Comparison of ENCODE assay signal across 19 cellular contexts in genomic region chr5:76378355-76378754, GRCh38. TPM values are rescaled to one million over a fixed set of nuclear protein-coding genes. Genes with fewer than 3 reads are reported as not detected.
DNase-seq lines count a peak whose midpoint lies in the region; ATAC-seq and TF ChIP-seq lines count a peak whose summit lies in the region.
"Had no signal": no experiment of that assay in that cellular context is flagged by ENCODE, and none has a peak within 500 bp of the region (broad histone marks: within the 10 kb centered on the region; RNA-seq: fewer than 3 reads in every experiment).

No MANE protein-coding gene starts in this region.

- H3K4me3 ChIP-seq in CD4-positive, CD25-positive, alpha-beta regulatory T cell (ENCODE audit: low read depth, low read length), result no peak overlapping the region

- CTCF ChIA-PET in activated CD8-positive, alpha-beta memory T cell treated with anti-CD3 and anti-CD28 coated beads, Interleukin-2, amount 10 ng/mL, durations not matched to agents 7 days and 5 days (lab: Charles Lee), result interaction anchor here (0.7 kb wide), 1 partner anchor 47 kb away, joined by 3 read pairs; no protein-coding TSS in a partner anchor
- CTCF ChIA-PET in activated CD4-positive, alpha-beta memory T cell treated with anti-CD3 and anti-CD28 coated beads for 36 hours (lab: Charles Lee), result no interaction called here
- CTCF ChIA-PET in activated CD8-positive, alpha-beta T cell treated with anti-CD3 and anti-CD28 coated beads, Interleukin-2, amount 10 ng/mL, durations not matched to agents 7 days and 5 days (lab: Charles Lee), result interaction anchor here (1.4 kb wide), 1 partner anchor 396 kb away, joined by 5 read pairs; no protein-coding TSS in a partner anchor

- H3K4me1 ChIP-seq in CD4-positive, CD25-positive, alpha-beta regulatory T cell (ENCODE audit: control insufficient read depth, insufficient read depth, low read length, poor library complexity, severe bottlenecking), result peaks cover 43% of the 10 kb centered on the region

- no peaks in the 10 kb centered on the region for H3K9me3 Mint-ChIP-seq in activated CD8-positive, alpha-beta memory T cell treated with anti-CD3 and anti-CD28 coated beads, Interleukin-2, amount 10 ng/mL, durations not matched to agents 7 days and 5 days (ENCODE audit: low read depth)
- H3K9me3 Mint-ChIP-seq in CD4-positive, CD25-positive, alpha-beta regulatory T cell, result no peaks in the 10 kb centered on the region
- H3K9me3 Mint-ChIP-seq in activated CD4-positive, alpha-beta memory T cell treated with anti-CD3 and anti-CD28 coated beads for 36 hours, result no peaks in the 10 kb centered on the region
- H3K9me3 Mint-ChIP-seq in naive B cell (no peaks in the 10 kb centered on the region), CD14-positive monocyte (peaks cover 0 to 3% (median 0%) of the 10 kb centered on the region in 7 donors)
- H3K9me3 Mint-ChIP-seq in activated CD8-positive, alpha-beta T cell treated with anti-CD3 and anti-CD28 coated beads, Interleukin-2, amount 10 ng/mL, durations not matched to agents 7 days and 5 days (ENCODE audit: insufficient read depth), result no peaks in the 10 kb centered on the region
- H3K9me3 Mint-ChIP-seq: HFFc6 had no signal

- TF ChIP-seq CTCF in CD14-positive monocyte (IDR thresholded peaks at IDR 0.05), result no peak

- POLR2A ChIA-PET in activated CD4-positive, alpha-beta memory T cell treated with anti-CD3 and anti-CD28 coated beads for 36 hours (lab: Charles Lee), result no interaction called here
- POLR2A ChIA-PET in activated CD8-positive, alpha-beta T cell treated with anti-CD3 and anti-CD28 coated beads, Interleukin-2, amount 10 ng/mL, durations not matched to agents 7 days and 5 days (lab: Charles Lee), result interaction anchor here (0.8 kb wide), 1 partner anchor 65 kb away, joined by 3 read pairs; no protein-coding TSS in a partner anchor

- no peak for DNase-seq in activated CD8-positive, alpha-beta memory T cell treated with anti-CD3 and anti-CD28 coated beads, Interleukin-2, amount 10 ng/mL, durations not matched to agents 7 days and 5 days
- no peak for DNase-seq in activated CD8-positive, alpha-beta memory T cell treated with anti-CD3 and anti-CD28 coated beads, Interleukin-2, amount 50 U/mL, for 48 hours
- DNase-seq in CD4-positive, CD25-positive, alpha-beta regulatory T cell, result no peak
- no peak for DNase-seq in activated CD4-positive, alpha-beta memory T cell treated with anti-CD3 and anti-CD28 coated beads for 36 hours
- DNase-seq in naive B cell (no peak), CD14-positive monocyte (ENCODE audit: low spot score) (no peak), G401 (ENCODE audit: low spot score) (no peak)
- no peak for DNase-seq in activated CD8-positive, alpha-beta T cell treated with anti-CD3 and anti-CD28 coated beads, Interleukin-2, amount 10 ng/mL, durations not matched to agents 7 days and 5 days
- DNase-seq: COR-L47, DND-41, H7, HFFc6, Kasumi-1, NCI-H1694, NCI-H2081, NCI-H2171 treated with DMSO at 0.1 percent for 48 hours, NCI-H526, PC-3, Right ventricle myocardium superior had no signal

- no peak overlapping the region for H3K27ac ChIP-seq in CD4-positive, CD25-positive, alpha-beta regulatory T cell (ENCODE audit: insufficient read depth, low read length, poor library complexity, severe bottlenecking)

- in situ Hi-C loops in G401 (cut with HindIII; ENCODE audit: low sequenced_read_pairs), result no loop called here

- H3K4me3 Mint-ChIP-seq in activated CD8-positive, alpha-beta memory T cell treated with anti-CD3 and anti-CD28 coated beads, Interleukin-2, amount 10 ng/mL, durations not matched to agents 7 days and 5 days, result no peak overlapping the region
- peak overlapping the region in 2 of 4 donors; percentile 8 to 74 for H3K4me3 Mint-ChIP-seq in CD4-positive, CD25-positive, alpha-beta regulatory T cell
- H3K4me3 Mint-ChIP-seq in activated CD4-positive, alpha-beta memory T cell treated with anti-CD3 and anti-CD28 coated beads for 36 hours, result no peak overlapping the region
- H3K4me3 Mint-ChIP-seq in naive B cell, result no peak overlapping the region
- no peak overlapping the region for H3K4me3 Mint-ChIP-seq in CD14-positive monocyte
- H3K4me3 Mint-ChIP-seq in activated CD8-positive, alpha-beta T cell treated with anti-CD3 and anti-CD28 coated beads, Interleukin-2, amount 10 ng/mL, durations not matched to agents 7 days and 5 days, result no peak overlapping the region
- H3K4me3 Mint-ChIP-seq: HFFc6 had no signal

- no peaks in the 10 kb centered on the region for H3K9me3 ChIP-seq in CD4-positive, CD25-positive, alpha-beta regulatory T cell (ENCODE audit: control insufficient read depth in 2 of 2, low read length in 2 of 2)

- no peak for ATAC-seq in activated CD8-positive, alpha-beta memory T cell treated with anti-CD3 and anti-CD28 coated beads, Interleukin-2, amount 10 ng/mL, durations not matched to agents 7 days and 5 days
- ATAC-seq in CD4-positive, CD25-positive, alpha-beta regulatory T cell (ENCODE audit: low read depth in 2 of 2), result no peak
- ATAC-seq in naive B cell (ENCODE audit: low read depth in 2 of 2), result no peak
- no peak for ATAC-seq in activated CD8-positive, alpha-beta T cell treated with anti-CD3 and anti-CD28 coated beads, Interleukin-2, amount 10 ng/mL, durations not matched to agents 7 days and 5 days
- ATAC-seq: PC-3 had no signal

- peak overlapping the region; percentile 50 for H3K27ac Mint-ChIP-seq in activated CD8-positive, alpha-beta memory T cell treated with anti-CD3 and anti-CD28 coated beads, Interleukin-2, amount 10 ng/mL, durations not matched to agents 7 days and 5 days
- peak overlapping the region; percentile 35 to 82 (median 39) for H3K27ac Mint-ChIP-seq in CD4-positive, CD25-positive, alpha-beta regulatory T cell
- H3K27ac Mint-ChIP-seq in activated CD4-positive, alpha-beta memory T cell treated with anti-CD3 and anti-CD28 coated beads for 36 hours, result peak overlapping the region; percentile 1
- H3K27ac Mint-ChIP-seq in naive B cell (peak overlapping the region in 4 of 6 donors; percentile 5 to 64 (median 12)), CD14-positive monocyte (no peak overlapping the region)
- H3K27ac Mint-ChIP-seq in activated CD8-positive, alpha-beta T cell treated with anti-CD3 and anti-CD28 coated beads, Interleukin-2, amount 10 ng/mL, durations not matched to agents 7 days and 5 days, result no peak overlapping the region
- H3K27ac Mint-ChIP-seq: HFFc6 had no signal

- intact Hi-C loops in activated CD4-positive, alpha-beta memory T cell treated with anti-CD3 and anti-CD28 coated beads for 36 hours (cut with micrococcal nuclease), result no loop called here
- intact Hi-C loops in CD14-positive monocyte (cut with micrococcal nuclease), result loop anchor here in 1 of 2 donors (10.0 kb wide), 1 partner anchor 74 kb away; no protein-coding TSS in a partner anchor

- H3K36me3 ChIP-seq in CD4-positive, CD25-positive, alpha-beta regulatory T cell (ENCODE audit: control insufficient read depth, insufficient read depth, low read length), result peaks cover 8% of the 10 kb centered on the region

- H3K36me3 Mint-ChIP-seq in activated CD8-positive, alpha-beta memory T cell treated with anti-CD3 and anti-CD28 coated beads, Interleukin-2, amount 10 ng/mL, durations not matched to agents 7 days and 5 days, result no peaks in the 10 kb centered on the region
- peaks cover 3% of the 10 kb centered on the region for H3K36me3 Mint-ChIP-seq in CD4-positive, CD25-positive, alpha-beta regulatory T cell
- no peaks in the 10 kb centered on the region for H3K36me3 Mint-ChIP-seq in activated CD4-positive, alpha-beta memory T cell treated with anti-CD3 and anti-CD28 coated beads for 36 hours
- H3K36me3 Mint-ChIP-seq in naive B cell (no peaks in the 10 kb centered on the region), CD14-positive monocyte (no peaks in the 10 kb centered on the region)
- no peaks in the 10 kb centered on the region for H3K36me3 Mint-ChIP-seq in activated CD8-positive, alpha-beta T cell treated with anti-CD3 and anti-CD28 coated beads, Interleukin-2, amount 10 ng/mL, durations not matched to agents 7 days and 5 days (ENCODE audit: low read depth)

- H3K27me3 ChIP-seq in CD4-positive, CD25-positive, alpha-beta regulatory T cell (ENCODE audit: control insufficient read depth, insufficient read depth, low read length), result no peaks in the 10 kb centered on the region

- no peaks in the 10 kb centered on the region for H3K27me3 Mint-ChIP-seq in activated CD8-positive, alpha-beta memory T cell treated with anti-CD3 and anti-CD28 coated beads, Interleukin-2, amount 10 ng/mL, durations not matched to agents 7 days and 5 days
- H3K27me3 Mint-ChIP-seq in CD4-positive, CD25-positive, alpha-beta regulatory T cell, result peaks cover 4% of the 10 kb centered on the region
- H3K27me3 Mint-ChIP-seq in activated CD4-positive, alpha-beta memory T cell treated with anti-CD3 and anti-CD28 coated beads for 36 hours, result no peaks in the 10 kb centered on the region
- H3K27me3 Mint-ChIP-seq in naive B cell (peaks cover 0 to 11% (median 9%) of the 10 kb centered on the region in 3 donors), CD14-positive monocyte (ENCODE audit: low read depth in 3 of 3) (peaks cover 0 to 6% (median 1%) of the 10 kb centered on the region in 3 donors)
- no peaks in the 10 kb centered on the region for H3K27me3 Mint-ChIP-seq in activated CD8-positive, alpha-beta T cell treated with anti-CD3 and anti-CD28 coated beads, Interleukin-2, amount 10 ng/mL, durations not matched to agents 7 days and 5 days (ENCODE audit: low read depth)

- peaks cover 28% of the 10 kb centered on the region for H3K4me1 Mint-ChIP-seq in activated CD8-positive, alpha-beta memory T cell treated with anti-CD3 and anti-CD28 coated beads, Interleukin-2, amount 10 ng/mL, durations not matched to agents 7 days and 5 days
- peaks cover 14 to 60% (median 32%) of the 10 kb centered on the region in 4 donors for H3K4me1 Mint-ChIP-seq in CD4-positive, CD25-positive, alpha-beta regulatory T cell
- peaks cover 23% of the 10 kb centered on the region for H3K4me1 Mint-ChIP-seq in activated CD4-positive, alpha-beta memory T cell treated with anti-CD3 and anti-CD28 coated beads for 36 hours (ENCODE audit: low read depth)
- H3K4me1 Mint-ChIP-seq in naive B cell (peaks cover 0 to 8% (median 3%) of the 10 kb centered on the region in 3 donors), CD14-positive monocyte (peaks cover 14% of the 10 kb centered on the region)
- peaks cover 28% of the 10 kb centered on the region for H3K4me1 Mint-ChIP-seq in activated CD8-positive, alpha-beta T cell treated with anti-CD3 and anti-CD28 coated beads, Interleukin-2, amount 10 ng/mL, durations not matched to agents 7 days and 5 days (ENCODE audit: low read depth)

RNA-seq across cellular contexts. Expression of gene IQGAP2, which starts 24.7 kb away (rescaled TPM):
- 100 to 1,000 TPM in 1 of 2 experiments, 10 to 100 TPM in 1; 70.2 to 118 TPM for total RNA-seq in activated CD8-positive, alpha-beta memory T cell treated with anti-CD3 and anti-CD28 coated beads, Interleukin-2, amount 10 ng/mL, durations not matched to agents 7 days and 5 days
- 214 TPM for total RNA-seq in CD4-positive, CD25-positive, alpha-beta regulatory T cell
- polyA plus RNA-seq in CD4-positive, CD25-positive, alpha-beta regulatory T cell, result 10 to 100 TPM; 53.9 to 70.2 (median 59.2) TPM
- 10 to 100 TPM; 92.7 to 93.0 TPM for total RNA-seq in activated CD4-positive, alpha-beta memory T cell treated with anti-CD3 and anti-CD28 coated beads for 36 hours
- polyA plus RNA-seq in naive B cell (ENCODE audit: low read depth in 6 of 6) (1 to 10 TPM; 2.7 to 9.8 (median 6.2) TPM), CD14-positive monocyte (10 to 100 TPM; 21.4 to 35.4 TPM)
- 10 to 100 TPM; 62.7 to 72.1 TPM for total RNA-seq in activated CD8-positive, alpha-beta T cell treated with anti-CD3 and anti-CD28 coated beads, Interleukin-2, amount 10 ng/mL, durations not matched to agents 7 days and 5 days
- 77.4 and 83.2 TPM in 2 replicates for total RNA-seq in G401 (2014; rRNA removed; shearing (Covaris generic))
- total RNA-seq: PC-3 had no signal

Comparison
In these comparisons a context has a peak if more than half of its experiments do, and no peak if none do; other contexts are left out.
1. H3K27ac Mint-ChIP-seq: peak in activated CD8-positive, alpha-beta memory T cell treated with anti-CD3 and anti-CD28 coated beads, Interleukin-2, amount 10 ng/mL, durations not matched to agents 7 days and 5 days (single experiment), CD4-positive, CD25-positive, alpha-beta regulatory T cell (3 of 3), activated CD4-positive, alpha-beta memory T cell treated with anti-CD3 and anti-CD28 coated beads for 36 hours (single experiment) and naive B cell (4 of 6); none in CD14-positive monocyte (0 of 7) and activated CD8-positive, alpha-beta T cell treated with anti-CD3 and anti-CD28 coated beads, Interleukin-2, amount 10 ng/mL, durations not matched to agents 7 days and 5 days (single experiment).